Comparison of ENCODE assay signal across 29 cellular contexts in genomic region chr6:99821164-99821563, GRCh38.
DNase-seq lines count a peak whose midpoint lies in the region; ATAC-seq, FAIRE-seq and TF ChIP-seq lines count a peak whose summit lies in the region.
"Had no signal": no experiment of that assay in that cellular context is flagged by ENCODE, and none has a peak within 500 bp of the region (broad histone marks: within the 10 kb centered on the region; RNA-seq: fewer than 3 reads in every experiment).

No MANE protein-coding gene starts in this region.

- H3K36me3 Mint-ChIP-seq in MCF 10A (ENCODE audit: insufficient read depth, unreplicated experiment), result no peaks in the 10 kb centered on the region
- H3K36me3 Mint-ChIP-seq in activated T-helper 17 cell treated with anti-CD3 and anti-CD28 coated beads, Interleukin-2, amount 50 U/mL, for 72 hours (ENCODE audit: low read depth), result no peaks in the 10 kb centered on the region
- H3K36me3 Mint-ChIP-seq: activated naive CD8-positive, alpha-beta T cell treated with anti-CD3 and anti-CD28 coated beads for 36 hours; IgD-negative memory B cell; naive B cell had no signal

- H3K27me3 ChIP-seq in breast epithelium (no peaks in the 10 kb centered on the region), H1 (replicated peaks in 1 of 4; ENCODE audit: control insufficient read depth in 3 of 4, extremely low read depth in 1 of 4, insufficient read depth in 3 of 4, low read length in 3 of 4) (no peaks in the 10 kb centered on the region), pancreas (no peaks in the 10 kb centered on the region)
- H3K27me3 ChIP-seq: BLaER1 had no signal

- no peak overlapping the region for H2AK5ac ChIP-seq in H1 (ENCODE audit: low read depth, low read length)

- no peaks in the 10 kb centered on the region for H3K79me1 ChIP-seq in H1 (ENCODE audit: low read depth, low read length)

- peaks cover 11% of the 10 kb centered on the region for H3K4me1 Mint-ChIP-seq in MCF 10A (ENCODE audit: insufficient read depth, unreplicated experiment)
- H3K4me1 Mint-ChIP-seq in activated T-helper 17 cell treated with anti-CD3 and anti-CD28 coated beads, Interleukin-2, amount 50 U/mL, for 72 hours, result no peaks in the 10 kb centered on the region

- FAIRE-seq in H1 (lab: Jason Lieb, UNC) (no peak), pancreas (lab: Jason Lieb, UNC) (no peak), GM12892 (lab: Jason Lieb, UNC) (no peak)
- FAIRE-seq: endometrium, H54 had no signal

- no peaks in the 10 kb centered on the region for H4K20me1 ChIP-seq in H1 (replicated peaks in 1 of 2; ENCODE audit: control insufficient read depth in 1 of 2, insufficient read depth in 2 of 2, low read length in 2 of 2)
- H4K20me1 ChIP-seq: BLaER1 had no signal

- H3K27me3 Mint-ChIP-seq in MCF 10A (ENCODE audit: insufficient read depth, unreplicated experiment), result no peaks in the 10 kb centered on the region
- peaks cover 36% of the 10 kb centered on the region for H3K27me3 Mint-ChIP-seq in activated T-helper 17 cell treated with anti-CD3 and anti-CD28 coated beads, Interleukin-2, amount 50 U/mL, for 72 hours

- no peak overlapping the region for H3K9ac ChIP-seq in H1 (replicated peaks in 1 of 4; ENCODE audit: extremely low read depth in 1 of 4, low read depth in 3 of 4, low read length in 3 of 4)
- H3K9ac ChIP-seq: BLaER1, SK-N-SH had no signal

- H4K91ac ChIP-seq in H1 (replicated peaks; ENCODE audit: insufficient read length, low read length), result no peak overlapping the region

- H4K5ac ChIP-seq in H1 (ENCODE audit: insufficient read length, low read depth, low read length), result no peak overlapping the region

- WGBS in H1 (ENCODE audit: extremely low coverage in 1 of 2, insufficient coverage in 1 of 2, insufficient read length in 1 of 2, insufficient replicate concordance in 2 of 2, low coverage in 1 of 2, low lambda C conversion rate in 2 of 2, missing lambda C conversion rate in 1 of 2), 2 experiments, result 89% methylated on average over 6 of the region's 6 CpGs; no CpG with 5 or more reads in 1 of the 2 experiments
- WGBS in pancreas, 2 donors, result 78 to 86% methylated on average over 6 of the region's 6 CpGs

- no peak overlapping the region for H2BK120ac ChIP-seq in H1 (replicated peaks; ENCODE audit: low read depth, low read length)

- H2BK12ac ChIP-seq in H1 (ENCODE audit: low read depth, low read length), result peak overlapping the region; percentile 68

- no peak for TF ChIP-seq EP300 in H1 (IDR thresholded peaks at IDR 0.05; ENCODE audit: borderline replicate concordance in 1 of 2, low read depth in 2 of 2, low read length in 2 of 2)

- peak; percentile 45 for DNase-seq in MCF 10A (ENCODE audit: unreplicated experiment)
- DNase-seq in breast epithelium (ENCODE audit: low spot score in 2 of 2), result no peak
- peak; percentile 24 for DNase-seq in NCI-H748 treated with DMSO at 0.1 percent for 48 hours (lab: John Stamatoyannopoulos, UW)
- no peak for DNase-seq in H1 (ENCODE audit: low read depth in 1 of 2, low spot score in 2 of 2)
- DNase-seq in pancreas, result no peak
- no peak for DNase-seq in GM12892 (ENCODE audit: insufficient read length)
- DNase-seq in CD1c-positive myeloid dendritic cell (ENCODE audit: extremely low spot score), result no peak
- DNase-seq: activated CD4-positive, alpha-beta T cell treated with anti-CD3 and anti-CD28 coated beads for 1 hour; activated CD8-positive, alpha-beta T cell treated with anti-CD3 and anti-CD28 coated beads for 36 hours; activated naive CD8-positive, alpha-beta T cell treated with anti-CD3 and anti-CD28 coated beads for 36 hours; aorta; Calu3; left ventricle myocardium inferior; naive B cell; NCI-H1105; NCI-H2107; NCI-H526 treated with DMSO at 0.1 percent for 48 hours; nucleus accumbens; SK-N-SH; stimulated activated CD4-positive, alpha-beta T cell treated with anti-CD3 and anti-CD28 coated beads, Interleukin-15, amount 100 ng/mL, for 24 hours; stimulated activated naive CD4-positive, alpha-beta T cell; T-helper 2 cell had no signal

- CTCF ChIA-PET in MCF 10A (lab: Yijun Ruan, JAX), result interaction anchor here (0.7 to 3.7 kb wide), 9 partner anchors 14 to 387 kb away, joined by 3 to 27 read pairs (median 5); no protein-coding TSS in a partner anchor
- CTCF ChIA-PET in H1 (lab: Charles Lee; ENCODE audit: partially characterized antibody), result interaction anchor here (1.1 to 3.5 kb wide), 7 partner anchors 9 to 491 kb away, joined by 3 to 13 read pairs (median 4); no protein-coding TSS in a partner anchor

- no peaks in the 10 kb centered on the region for H3K79me2 ChIP-seq in H1 (ENCODE audit: control insufficient read depth in 1 of 2, insufficient read depth in 2 of 2, low read length in 2 of 2)

- no peak overlapping the region; the same call in 1 of the 2 replicates for H2AFZ ChIP-seq in H1 (ENCODE audit: low read length)

- intact Hi-C loops in MCF 10A (cut with micrococcal nuclease), result no loop called here
- intact Hi-C loops in breast epithelium (cut with DNase I; ENCODE audit: low total_unique reads), result no loop called here
- intact Hi-C loops in pancreas (cut with DNase I), result no loop called here

- no peaks in the 10 kb centered on the region for H3K9me3 ChIP-seq in breast epithelium
- no peaks in the 10 kb centered on the region; a peak in 1 of 4 replicates for H3K9me3 ChIP-seq in H1 (ENCODE audit: insufficient read depth in 2 of 2, low read depth in 1 of 2, low read length in 1 of 2)
- H3K9me3 ChIP-seq in pancreas, result no peaks in the 10 kb centered on the region
- H3K9me3 ChIP-seq: BLaER1, gastroesophageal sphincter, left ventricle myocardium inferior, SK-N-SH, suprapubic skin had no signal

- no peak overlapping the region for H3K23ac ChIP-seq in H1 (ENCODE audit: insufficient read length)

- TF ChIP-seq CTCF in MCF 10A (IDR thresholded peaks at IDR 0.05; ENCODE audit: unreplicated experiment) (no peak), breast epithelium (IDR thresholded peaks at IDR 0.05) (no peak), H1 (IDR thresholded peaks at IDR 0.05; ENCODE audit: control extremely low read depth in 1 of 3, insufficient read depth in 1 of 3, low read depth in 1 of 3, low read length in 3 of 3) (no peak), pancreas (IDR thresholded peaks at IDR 0.05) (no peak)

- no peak overlapping the region for H3K14ac ChIP-seq in H1 (ENCODE audit: insufficient read length)

- no peak overlapping the region for H4K8ac ChIP-seq in H1 (ENCODE audit: extremely low read depth, insufficient read depth, low read length)

- TF ChIP-seq POLR2A in breast epithelium (IDR thresholded peaks at IDR 0.05) (no peak), H1 (IDR thresholded peaks at IDR 0.05; ENCODE audit: control extremely low read depth in 1 of 2, low read depth in 2 of 2, low read length in 2 of 2) (no peak), GM12892 (IDR thresholded peaks at IDR 0.05; ENCODE audit: low read depth, low read length) (no peak)

- no peak overlapping the region for H3K4me3 Mint-ChIP-seq in MCF 10A (ENCODE audit: unreplicated experiment)
- no peak overlapping the region for H3K4me3 Mint-ChIP-seq in activated T-helper 17 cell treated with anti-CD3 and anti-CD28 coated beads, Interleukin-2, amount 50 U/mL, for 72 hours
- H3K4me3 Mint-ChIP-seq: activated CD8-positive, alpha-beta T cell treated with anti-CD3 and anti-CD28 coated beads for 36 hours; activated naive CD8-positive, alpha-beta T cell treated with anti-CD3 and anti-CD28 coated beads for 36 hours; IgD-negative memory B cell; naive B cell had no signal

- no peaks in the 10 kb centered on the region for H3K9me3 Mint-ChIP-seq in MCF 10A (ENCODE audit: unreplicated experiment)
- no peaks in the 10 kb centered on the region for H3K9me3 Mint-ChIP-seq in activated T-helper 17 cell treated with anti-CD3 and anti-CD28 coated beads, Interleukin-2, amount 50 U/mL, for 72 hours
- H3K9me3 Mint-ChIP-seq: activated CD8-positive, alpha-beta T cell treated with anti-CD3 and anti-CD28 coated beads for 36 hours; activated naive CD8-positive, alpha-beta T cell treated with anti-CD3 and anti-CD28 coated beads for 36 hours; IgD-negative memory B cell had no signal

- no peak for TF ChIP-seq RAD21 in H1 (IDR thresholded peaks at IDR 0.05 in 1 of 2, conservative IDR thresholded peaks at IDR 0.05 in 1 of 2; ENCODE audit: low read depth in 2 of 2, low read length in 2 of 2)

- H3K36me3 ChIP-seq in breast epithelium, result no peaks in the 10 kb centered on the region
- H3K36me3 ChIP-seq in H1 (ENCODE audit: control insufficient read depth in 2 of 4, insufficient read depth in 4 of 4, low read length in 3 of 4), result no peaks in the 10 kb centered on the region
- no peaks in the 10 kb centered on the region for H3K36me3 ChIP-seq in pancreas
- H3K36me3 ChIP-seq: BLaER1, gastroesophageal sphincter, left ventricle myocardium inferior, suprapubic skin had no signal

- H3K4me1 ChIP-seq in breast epithelium, result no peaks in the 10 kb centered on the region
- peaks cover 0 to 5% (median 0%) of the 10 kb centered on the region in 4 experiments; a peak in 1 of 7 replicates for H3K4me1 ChIP-seq in H1 (replicated peaks in 1 of 4; ENCODE audit: control insufficient read depth in 3 of 4, insufficient read depth in 4 of 4, low read length in 3 of 4)
- peaks cover 0 to 3% (median 0%) of the 10 kb centered on the region in 3 donors for H3K4me1 ChIP-seq in pancreas
- H3K4me1 ChIP-seq: BLaER1, gastroesophageal sphincter, left ventricle myocardium inferior, suprapubic skin had no signal

- H3K27ac Mint-ChIP-seq in MCF 10A (ENCODE audit: low read depth, unreplicated experiment), result no peak overlapping the region
- H3K27ac Mint-ChIP-seq in activated T-helper 17 cell treated with anti-CD3 and anti-CD28 coated beads, Interleukin-2, amount 50 U/mL, for 72 hours, result no peak overlapping the region
- H3K27ac Mint-ChIP-seq: activated CD8-positive, alpha-beta T cell treated with anti-CD3 and anti-CD28 coated beads for 36 hours; activated naive CD8-positive, alpha-beta T cell treated with anti-CD3 and anti-CD28 coated beads for 36 hours; IgD-negative memory B cell had no signal

- no peak overlapping the region for H3K4me2 ChIP-seq in H1 (ENCODE audit: insufficient read depth in 1 of 2, low read depth in 2 of 2, low read length in 2 of 2)
- H3K4me2 ChIP-seq: BLaER1, SK-N-SH had no signal

- no peak overlapping the region for H2BK20ac ChIP-seq in H1 (ENCODE audit: low read length)

- no peaks in the 10 kb centered on the region; the same call in 1 of the 2 replicates for H3K23me2 ChIP-seq in H1 (ENCODE audit: low read depth, low read length)

- H3K4me3 ChIP-seq in breast epithelium (no peak overlapping the region), H1 (ENCODE audit: extremely low read depth in 1 of 4, insufficient read depth in 2 of 4, low read depth in 3 of 4, low read length in 4 of 4) (no peak overlapping the region), pancreas (no peak overlapping the region)
- H3K4me3 ChIP-seq: BLaER1, gastroesophageal sphincter, left ventricle myocardium inferior, suprapubic skin had no signal

- no peak overlapping the region for H2BK15ac ChIP-seq in H1 (ENCODE audit: low read length)

- BruUV-seq in MCF 10A (replicated peaks; lab: Mats Ljungman, UMichigan), result no TSS peak

- POLR2A ChIA-PET in MCF 10A (lab: Yijun Ruan, JAX) (interaction anchor here (0.9 to 1.1 kb wide), 2 partner anchors 21 to 253 kb away, joined by 3 read pairs; partner anchors contain the start of gene CCNC), H1 (lab: Charles Lee; ENCODE audit: partially characterized antibody) (interaction anchor here (1.1 kb wide), 1 partner anchor 8 kb away, joined by 3 read pairs; no protein-coding TSS in a partner anchor)

- H2BK5ac ChIP-seq in H1 (ENCODE audit: low read depth, low read length), result no peak overlapping the region; the same call in 1 of the 2 replicates

- no peak overlapping the region for H3K4ac ChIP-seq in H1 (replicated peaks; ENCODE audit: insufficient read length, low read depth, low read length)

- no peak overlapping the region for H3K56ac ChIP-seq in H1 (replicated peaks; ENCODE audit: insufficient read length, low read depth, low read length)

- H3K27ac ChIP-seq in breast epithelium, result no peak overlapping the region
- H3K27ac ChIP-seq in H1 (ENCODE audit: low read depth, low read length), result no peak overlapping the region
- H3K27ac ChIP-seq in pancreas, result no peak overlapping the region
- H3K27ac ChIP-seq: BLaER1, gastroesophageal sphincter, left ventricle myocardium inferior, suprapubic skin had no signal

- ATAC-seq in activated T-helper 17 cell treated with anti-CD3 and anti-CD28 coated beads, Interleukin-2, amount 50 U/mL, for 72 hours (replicated peaks), result no peak
- no peak for ATAC-seq in pancreas
- ATAC-seq: activated CD8-positive, alpha-beta T cell treated with anti-CD3 and anti-CD28 coated beads for 36 hours; gastroesophageal sphincter had no signal

- no peak overlapping the region for H3K18ac ChIP-seq in H1 (ENCODE audit: extremely low read depth, low read length)

Comparison
In these comparisons a context has a peak if more than half of its experiments do, and no peak if none do; other contexts are left out.
1. DNase-seq: peak in MCF 10A (single experiment) and NCI-H748 treated with DMSO at 0.1 percent for 48 hours (single experiment); none in breast epithelium (0 of 2), H1 (0 of 2), pancreas (0 of 6), GM12892 (single experiment) and CD1c-positive myeloid dendritic cell (single experiment).